ENCODE assay signal across 8 cellular contexts in the genomic region with DNA sequence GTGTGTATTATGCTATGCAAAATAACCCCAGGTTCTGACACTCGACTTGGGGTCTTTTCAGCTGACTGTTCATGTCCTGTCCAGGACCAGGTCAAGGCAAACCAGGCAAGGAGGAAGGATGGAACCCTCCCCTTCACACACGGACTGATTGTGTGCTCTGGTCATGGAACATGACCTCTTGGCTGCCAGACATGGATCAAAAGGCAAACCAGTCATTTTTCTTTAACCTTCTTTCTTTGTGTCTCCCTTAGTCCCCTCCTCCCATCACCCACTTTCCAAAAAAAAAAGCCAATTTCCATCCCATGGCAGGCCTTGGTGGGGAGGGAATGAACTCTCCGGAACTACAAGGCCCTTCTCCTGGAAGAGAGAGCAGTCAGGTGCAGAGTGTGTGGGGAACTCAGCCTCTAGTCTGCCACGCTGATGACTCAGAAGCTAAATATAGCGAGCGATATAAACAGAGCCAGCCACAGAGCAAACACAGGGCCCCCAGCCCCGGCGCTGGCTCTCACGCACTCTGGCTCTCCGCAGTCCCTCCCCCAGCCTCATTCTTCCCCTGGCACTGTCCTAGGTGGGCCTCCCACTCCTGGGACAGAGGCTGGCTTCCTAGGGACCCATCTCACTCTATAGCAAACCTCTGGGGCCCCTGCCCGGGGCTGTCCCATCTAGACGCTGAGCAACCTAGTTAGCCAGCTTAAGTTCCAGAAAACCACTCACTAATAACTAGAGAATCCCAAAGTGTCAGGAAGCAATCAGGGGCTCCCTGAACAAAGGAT. TPM values are rescaled to one million over a fixed set of nuclear protein-coding genes. Genes with fewer than 3 reads are reported as not detected.
DNase-seq lines count a peak whose midpoint lies in the region; ATAC-seq and TF ChIP-seq lines count a peak whose summit lies in the region.

No MANE protein-coding gene starts in this region.

- TF ChIP-seq POLR2A in gastroesophageal sphincter (IDR thresholded peaks at IDR 0.05): no peak
- no peak for TF ChIP-seq POLR2A in ovary (IDR thresholded peaks at IDR 0.05)
- TF ChIP-seq POLR2A in upper lobe of left lung (IDR thresholded peaks at IDR 0.05): peak in 2 of 4 donors; percentile 41 to 66

- ATAC-seq in gastroesophageal sphincter (peak; percentile 82), upper lobe of left lung (ENCODE audit: low FRiP score in 2 of 2) (peak; percentile 83 to 92)

- intact Hi-C loops in ovary (cut with DNase I): loop anchor here in 1 of 4 donors (5.0 kb wide), 1 partner anchor 46 kb away; no protein-coding TSS in a partner anchor

- TF ChIP-seq CTCF in gastroesophageal sphincter (IDR thresholded peaks at IDR 0.05): no peak
- TF ChIP-seq CTCF in ovary (IDR thresholded peaks at IDR 0.05): no peak
- no peak for TF ChIP-seq CTCF in upper lobe of left lung (IDR thresholded peaks at IDR 0.05)

- H3K27ac ChIP-seq in KOPT-K1 (ENCODE audit: low read depth, low read length, poor library complexity, severe bottlenecking) (peak overlapping the region; percentile 71), gastroesophageal sphincter (peak overlapping the region; percentile 56 to 93 (median 92)), ovary (peak overlapping the region; percentile 85 to 93), upper lobe of left lung (peak overlapping the region; percentile 80 to 92 (median 88))

- DNase-seq in G401 (ENCODE audit: low spot score) (peak; percentile 76), H4 (ENCODE audit: low spot score) (peak; percentile 98), RKO (ENCODE audit: low spot score) (peak; percentile 66), ovary (peak; percentile 78 to 83 (median 79)), upper lobe of left lung (peak; percentile 86 to 92)
- peak; percentile 89 for DNase-seq in activated effector memory CD4-positive, alpha-beta T cell treated with anti-CD3 and anti-CD28 coated beads, Interleukin-2, amount 50 U/mL, for 16 hours

- in situ Hi-C loops in G401 (cut with HindIII; ENCODE audit: low sequenced_read_pairs): no loop called here

- H3K27me3 ChIP-seq in gastroesophageal sphincter (no peaks in the 10 kb centered on the region), ovary (no peaks in the 10 kb centered on the region), upper lobe of left lung (no peaks in the 10 kb centered on the region)

- TF ChIP-seq EP300 in gastroesophageal sphincter (IDR thresholded peaks at IDR 0.05) (no peak), ovary (IDR thresholded peaks at IDR 0.05) (no peak), upper lobe of left lung (IDR thresholded peaks at IDR 0.05) (peak in 2 of 4 donors; percentile 68 to 75)

- WGBS in gastroesophageal sphincter (ENCODE audit: low coverage in 1 of 2), 2 donors: 5% methylated on average over 4 of the region's 12 CpGs; no CpG with 5 or more reads in 1 of the 2 donors
- 4 to 6% (median 5%) methylated on average over 12 of the region's 12 CpGs for WGBS in ovary, 3 donors
- WGBS in upper lobe of left lung, 2 donors: 3 to 5% methylated on average over 10 to 12 of the region's 12 CpGs

- peaks cover 33 to 100% (median 73%) of the 10 kb centered on the region in 3 donors for H3K4me1 ChIP-seq in gastroesophageal sphincter
- peaks cover 55% of the 10 kb centered on the region for H3K4me1 ChIP-seq in ovary (ENCODE audit: insufficient read depth)
- peaks cover 87 to 90% (median 87%) of the 10 kb centered on the region in 4 donors for H3K4me1 ChIP-seq in upper lobe of left lung

- H3K36me3 ChIP-seq in KOPT-K1 (ENCODE audit: insufficient read depth, low read length) (no peaks in the 10 kb centered on the region), gastroesophageal sphincter (no peaks in the 10 kb centered on the region), ovary (no peaks in the 10 kb centered on the region), upper lobe of left lung (no peaks in the 10 kb centered on the region)

- peak overlapping the region in 1 of 2 donors; percentile 15 for H3K4me3 ChIP-seq in gastroesophageal sphincter
- H3K4me3 ChIP-seq in ovary: no peak overlapping the region
- H3K4me3 ChIP-seq in upper lobe of left lung: no peak overlapping the region

- H3K9me3 ChIP-seq in KOPT-K1 (ENCODE audit: insufficient read depth, low read length, poor library complexity, severe bottlenecking): no peaks in the 10 kb centered on the region
- no peaks in the 10 kb centered on the region for H3K9me3 ChIP-seq in gastroesophageal sphincter
- H3K9me3 ChIP-seq in ovary: no peaks in the 10 kb centered on the region
- H3K9me3 ChIP-seq in upper lobe of left lung: no peaks in the 10 kb centered on the region

RNA-seq across cellular contexts. Expression of gene BMF, which starts 10.0 kb away (rescaled TPM):
- 8.1 and 14.3 TPM in 2 replicates for total RNA-seq in G401 (2014; rRNA removed; shearing (Covaris generic))
- total RNA-seq in H4 (2014; rRNA removed; shearing (Covaris generic)): 18.7 and 19.6 TPM in 2 replicates
- total RNA-seq in gastroesophageal sphincter: 1 to 10 TPM; 4.7 to 7.5 (median 6.0) TPM
- 10 to 100 TPM in 6 of 7 donors, 1 to 10 TPM in 1; 5.7 to 26.5 (median 20.3) TPM for total RNA-seq in ovary
- 10 to 100 TPM; 12.7 to 14.3 TPM for polyA plus RNA-seq in ovary
- total RNA-seq in upper lobe of left lung: 100 to 1,000 TPM in 1 of 6 donors, 10 to 100 TPM in 4, 1 to 10 TPM in 1; 9.9 to 118 (median 26.2) TPM

RNA-seq across cellular contexts. Expression of gene SRP14, which starts 59.7 kb away (rescaled TPM):
- total RNA-seq in G401 (2014; rRNA removed; shearing (Covaris generic)): 194 and 205 TPM in 2 replicates
- total RNA-seq in H4 (2014; rRNA removed; shearing (Covaris generic)): 317 and 358 TPM in 2 replicates
- 100 to 1,000 TPM; 290 to 425 (median 324) TPM for total RNA-seq in gastroesophageal sphincter
- total RNA-seq in ovary: 100 to 1,000 TPM; 155 to 226 (median 205) TPM
- 100 to 1,000 TPM; 444 to 451 TPM for polyA plus RNA-seq in ovary
- total RNA-seq in upper lobe of left lung: 100 to 1,000 TPM in 5 of 6 donors, 10 to 100 TPM in 1; 55.5 to 342 (median 191) TPM
